Comparison of ENCODE assay signal across 7 cellular contexts in the genomic region with DNA sequence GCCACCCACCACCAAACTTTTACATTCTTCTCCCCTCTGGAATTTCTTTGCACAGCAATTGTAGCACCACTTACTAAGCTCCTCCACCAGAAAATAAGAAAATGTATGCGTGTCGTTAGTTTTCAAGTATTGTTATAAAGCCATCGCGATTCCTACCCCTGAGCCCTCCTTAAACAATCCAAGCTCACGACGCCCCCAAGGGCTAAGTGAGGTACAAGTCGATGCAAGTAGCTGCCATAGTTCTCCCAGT.
DNase-seq lines count a peak whose midpoint lies in the region; ATAC-seq, FAIRE-seq and TF ChIP-seq lines count a peak whose summit lies in the region.

No MANE protein-coding gene starts in this region.

- no peaks in the 10 kb centered on the region for H3K27me3 ChIP-seq in NT2/D1 (ENCODE audit: insufficient read depth, insufficient read length)
- no peaks in the 10 kb centered on the region for H3K27me3 ChIP-seq in mucosa of stomach (ENCODE audit: control insufficient read depth, insufficient read depth, low read length)

- no peaks in the 10 kb centered on the region for H3K4me1 ChIP-seq in NT2/D1 (ENCODE audit: insufficient read depth, insufficient read length)
- peaks cover 42% of the 10 kb centered on the region for H3K4me1 ChIP-seq in mucosa of stomach (ENCODE audit: control insufficient read depth, insufficient read depth, low read length)

- H3K36me3 ChIP-seq in NT2/D1 (ENCODE audit: insufficient read depth, insufficient read length, low read length) (no peaks in the 10 kb centered on the region), mucosa of stomach (ENCODE audit: control insufficient read depth, insufficient read depth, low read length) (no peaks in the 10 kb centered on the region)

- H3K9ac ChIP-seq in NT2/D1 (ENCODE audit: insufficient read length, low read depth) (peak overlapping the region; percentile 96), mucosa of stomach (ENCODE audit: low read length) (peak overlapping the region; percentile 91)

- peak overlapping the region; percentile 88 for H3K4me3 ChIP-seq in NT2/D1 (ENCODE audit: insufficient read length, low read depth)
- peak overlapping the region; percentile 81 for H3K4me3 ChIP-seq in choroid plexus epithelial cell (ENCODE audit: low read depth, low read length)
- H3K4me3 ChIP-seq in mucosa of stomach (ENCODE audit: low read length), result peak overlapping the region; percentile 88

- peak; percentile 33 for TF ChIP-seq CTCF in choroid plexus epithelial cell (conservative IDR thresholded peaks at IDR 0.05; ENCODE audit: low read depth, low read length)

- peak; percentile 14 for FAIRE-seq in GM19239 (lab: Jason Lieb, UNC)

- no peak for ATAC-seq in HG02571 (IDR thresholded peaks at IDR 0.05; ENCODE audit: unreplicated experiment)

- DNase-seq in GM19239 (ENCODE audit: insufficient read length, low spot score), result no peak
- no peak for DNase-seq in NT2/D1 (ENCODE audit: low read depth, low spot score)
- peak; percentile 58 for DNase-seq in choroid plexus epithelial cell (ENCODE audit: low read depth)
- DNase-seq in T1000 (lab: John Stamatoyannopoulos, UW), result no peak
- DNase-seq in stimulated activated CD4-positive, alpha-beta T cell treated with anti-CD3 and anti-CD28 coated beads, Interleukin-4, amount 100 ng/mL, for 4 hours, result no peak

- H3K9me3 ChIP-seq in NT2/D1 (ENCODE audit: insufficient read depth, low read length) (no peaks in the 10 kb centered on the region), mucosa of stomach (ENCODE audit: control insufficient read depth, low read length) (no peaks in the 10 kb centered on the region)
